In genomic region chr11:17504330-17505107, GRCh38 we compare ENCODE assay signal across 8 cellular contexts. TPM values are rescaled to one million over a fixed set of nuclear protein-coding genes. Genes with fewer than 3 reads are reported as not detected.
DNase-seq lines count a peak whose midpoint lies in the region; ATAC-seq, FAIRE-seq and TF ChIP-seq lines count a peak whose summit lies in the region.

No MANE protein-coding gene starts in this region.

- ATAC-seq in HG02981 (IDR thresholded peaks at IDR 0.05; ENCODE audit: unreplicated experiment): peak; percentile 61

- no peak overlapping the region for H3K4me3 ChIP-seq in bronchial epithelial cell (ENCODE audit: low read depth, low read length)

- peaks cover 4% of the 10 kb centered on the region for H3K27me3 ChIP-seq in bronchial epithelial cell (ENCODE audit: control insufficient read depth, insufficient read depth, low read length)

- no peaks in the 10 kb centered on the region for H3K36me3 ChIP-seq in bronchial epithelial cell (ENCODE audit: control insufficient read depth, insufficient read depth, low read length)

- DNase-seq in GM03348 (ENCODE audit: low spot score): peak; percentile 93
- DNase-seq in NCI-H2196 (lab: John Stamatoyannopoulos, UW; ENCODE audit: unreplicated experiment): peak; percentile 89
- peak; percentile 43 for DNase-seq in activated CD4-positive, CD25-positive, alpha-beta regulatory T cell treated with anti-CD3 and anti-CD28 coated beads, Interleukin-2, amount 50 U/mL, for 16 hours (ENCODE audit: low read depth, low spot score)
- peak; percentile 47 for DNase-seq in bronchial epithelial cell (ENCODE audit: low read depth)
- DNase-seq in kidney glomerular epithelial cell (lab: John Stamatoyannopoulos, UW): peak; percentile 64
- DNase-seq in stimulated activated CD4-positive, alpha-beta T cell treated with anti-CD3 and anti-CD28 coated beads, Interleukin-2, amount 100 ng/mL, for 4 hours (ENCODE audit: low read depth): peak; percentile 64
- no peak for DNase-seq in GF-D8 (lab: John Stamatoyannopoulos, UW)

- peak; percentile 86 for TF ChIP-seq CTCF in bronchial epithelial cell (IDR thresholded peaks at IDR 0.05; ENCODE audit: insufficient read depth, low read length, severe bottlenecking)

- peak; percentile 68 for FAIRE-seq in bronchial epithelial cell (lab: Jason Lieb, UNC)

RNA-seq across cellular contexts. Expression of gene ABCC8, which starts 27.9 kb away (rescaled TPM):
- not detected in 2 replicates for total RNA-seq in bronchial epithelial cell

RNA-seq across cellular contexts. Expression of gene USH1C, which starts 39.7 kb away (rescaled TPM):
- not detected in 2 replicates for total RNA-seq in bronchial epithelial cell

RNA-seq across cellular contexts. Expression of gene OTOG, which starts 42.5 kb away (rescaled TPM):
- not detected in 2 replicates for total RNA-seq in bronchial epithelial cell
